10 cellular contexts compared by ENCODE assay signal in genomic region chr6:2877960-2878359, GRCh38. TPM values are rescaled to one million over a fixed set of nuclear protein-coding genes. Genes with fewer than 3 reads are reported as not detected.
DNase-seq lines count a peak whose midpoint lies in the region; ATAC-seq and TF ChIP-seq lines count a peak whose summit lies in the region.
"Had no signal": no experiment of that assay in that cellular context is flagged by ENCODE, and none has a peak within 500 bp of the region (broad histone marks: within the 10 kb centered on the region; RNA-seq: fewer than 3 reads in every experiment).

No MANE protein-coding gene starts in this region.

- H3K9me3 Mint-ChIP-seq in CD4-positive, CD25-positive, alpha-beta regulatory T cell = peaks cover 0 to 2% (median 0%) of the 10 kb centered on the region in 7 donors
- H3K9me3 Mint-ChIP-seq in naive thymus-derived CD8-positive, alpha-beta T cell = peaks cover 0 to 9% (median 3%) of the 10 kb centered on the region in 9 donors

- peak in 1 of 3 donors; percentile 48 for DNase-seq in CD4-positive, CD25-positive, alpha-beta regulatory T cell
- no peak for DNase-seq in IMR-90
- DNase-seq in central memory CD4-positive, alpha-beta T cell = peak; percentile 70
- DNase-seq in naive thymus-derived CD8-positive, alpha-beta T cell = peak in 2 of 10 donors; percentile 58 to 62
- no peak for DNase-seq in NCI-H1436 (lab: John Stamatoyannopoulos, UW)
- no peak for DNase-seq in GM19238 (ENCODE audit: insufficient read length, low spot score)
- DNase-seq in GM10266 (ENCODE audit: extremely low spot score) = no peak
- DNase-seq: NCI-H1930 had no signal

- H3K27me3 ChIP-seq in CD4-positive, CD25-positive, alpha-beta regulatory T cell (ENCODE audit: control insufficient read depth, insufficient read depth, low read length) = no peaks in the 10 kb centered on the region
- H3K27me3 ChIP-seq in IMR-90 (ENCODE audit: control insufficient read depth, insufficient read depth, low read length) = no peaks in the 10 kb centered on the region

- no peak overlapping the region for H2AFZ ChIP-seq in IMR-90 (replicated peaks; ENCODE audit: low read length, poor library complexity)
- H2AFZ ChIP-seq: parathyroid adenoma had no signal

- in situ Hi-C loops in IMR-90 (cut with MboI; ENCODE audit: low sequenced_read_pairs) = no loop called here

- dilution Hi-C loops in IMR-90 (cut with HindIII; ENCODE audit: low sequenced_read_pairs, unreplicated experiment) = no loop called here

- H3K36me3 Mint-ChIP-seq in CD4-positive, CD25-positive, alpha-beta regulatory T cell = no peaks in the 10 kb centered on the region
- peaks cover 0 to 4% (median 0%) of the 10 kb centered on the region in 3 donors for H3K36me3 Mint-ChIP-seq in naive thymus-derived CD8-positive, alpha-beta T cell

- H3K56ac ChIP-seq in IMR-90 (ENCODE audit: extremely low read depth, insufficient read depth, low read length) = no peak overlapping the region

- peaks cover 38 to 83% (median 56%) of the 10 kb centered on the region in 4 donors for H3K4me1 Mint-ChIP-seq in CD4-positive, CD25-positive, alpha-beta regulatory T cell
- H3K4me1 Mint-ChIP-seq in naive thymus-derived CD8-positive, alpha-beta T cell = peaks cover 54 to 90% (median 85%) of the 10 kb centered on the region in 4 donors

- no peak overlapping the region for H3K9ac ChIP-seq in IMR-90 (ENCODE audit: low read depth, low read length)
- H3K9ac ChIP-seq: parathyroid adenoma had no signal

- no peaks in the 10 kb centered on the region for H3K27me3 Mint-ChIP-seq in CD4-positive, CD25-positive, alpha-beta regulatory T cell
- no peaks in the 10 kb centered on the region for H3K27me3 Mint-ChIP-seq in naive thymus-derived CD8-positive, alpha-beta T cell

- H3K9me1 ChIP-seq in IMR-90 (ENCODE audit: insufficient read depth, low read length) = no peaks in the 10 kb centered on the region

- POLR2A ChIA-PET in IMR-90 (lab: Charles Lee; ENCODE audit: unreplicated experiment) = no interaction called here
- POLR2A ChIA-PET in naive thymus-derived CD8-positive, alpha-beta T cell (lab: Charles Lee) = interaction anchor here (0.9 to 6.8 kb wide), 9 partner anchors 10 to 190 kb away, joined by 3 to 56 read pairs (median 6); partner anchors contain the start of genes SERPINB1 and SERPINB6

- no peak for ATAC-seq in CD4-positive, CD25-positive, alpha-beta regulatory T cell (ENCODE audit: low read depth in 2 of 2)
- ATAC-seq in IMR-90 (ENCODE audit: low read depth) (no peak), HG02610 (IDR thresholded peaks at IDR 0.05; ENCODE audit: unreplicated experiment) (no peak)
- ATAC-seq in naive thymus-derived CD8-positive, alpha-beta T cell = peak; percentile 23 to 29

- no peak for TF ChIP-seq CTCF in IMR-90 (conservative IDR thresholded peaks at IDR 0.05; ENCODE audit: low read depth, low read length)
- TF ChIP-seq CTCF in GM10266 (IDR thresholded peaks at IDR 0.05; ENCODE audit: control insufficient read depth, insufficient read depth, low read depth, missing control alignments) = no peak

- no peak overlapping the region for H3K4me2 ChIP-seq in IMR-90 (ENCODE audit: low read depth, low read length)

- 0 out of 2 replicates have a peak overlapping the region, but pooled peaks have one; percentile 35 for H3K23ac ChIP-seq in IMR-90 (ENCODE audit: low read depth, low read length)

- H3K14ac ChIP-seq in IMR-90 (replicated peaks; ENCODE audit: low read depth, low read length) = peak overlapping the region; percentile 40; the same call in 1 of the 2 replicates

- no peak overlapping the region for H2BK120ac ChIP-seq in IMR-90 (ENCODE audit: low read depth, low read length)

- H3K9me3 ChIP-seq in CD4-positive, CD25-positive, alpha-beta regulatory T cell (ENCODE audit: control insufficient read depth in 2 of 2, low read length in 2 of 2) = no peaks in the 10 kb centered on the region
- no peaks in the 10 kb centered on the region for H3K9me3 ChIP-seq in IMR-90 (ENCODE audit: control insufficient read depth, insufficient read depth, low read length)

- CTCF ChIA-PET in IMR-90 (lab: Yijun Ruan, JAX) = interaction anchor here (1.0 kb wide), 1 partner anchor 10 kb away, joined by 3 read pairs; no protein-coding TSS in a partner anchor

- H2BK20ac ChIP-seq in IMR-90 (ENCODE audit: low read depth, low read length) = peak overlapping the region; percentile 59; the same call in 1 of the 2 replicates

- peak overlapping the region; percentile 47 for H3K4me3 ChIP-seq in CD4-positive, CD25-positive, alpha-beta regulatory T cell (ENCODE audit: low read depth, low read length)
- H3K4me3 ChIP-seq in IMR-90 (ENCODE audit: insufficient read depth, low read depth, low read length) = no peak overlapping the region

- intact Hi-C loops in IMR-90 (cut with micrococcal nuclease) = no loop called here

- TF ChIP-seq RAD21 in IMR-90 (IDR thresholded peaks at IDR 0.05; ENCODE audit: low read length) = no peak

- no peak overlapping the region for H4K8ac ChIP-seq in IMR-90 (ENCODE audit: low read depth in 2 of 2, low read length in 2 of 2)

- no TSS peak for BruUV-seq in IMR-90 (replicated peaks; lab: Mats Ljungman, UMichigan)

- H2AK9ac ChIP-seq in IMR-90 (replicated peaks; ENCODE audit: low read depth, low read length, poor library complexity) = no peak overlapping the region

- H4K91ac ChIP-seq in IMR-90 (ENCODE audit: insufficient read depth, low read depth, low read length) = no peak overlapping the region

- H3K18ac ChIP-seq in IMR-90 (ENCODE audit: low read depth, low read length) = no peak overlapping the region

- no peak overlapping the region for H2BK5ac ChIP-seq in IMR-90 (ENCODE audit: low read depth, low read length, poor library complexity, severe bottlenecking)

- peak overlapping the region; percentile 78 to 96 (median 86) for H3K4me3 Mint-ChIP-seq in CD4-positive, CD25-positive, alpha-beta regulatory T cell
- peak overlapping the region; percentile 9 to 94 (median 80) for H3K4me3 Mint-ChIP-seq in naive thymus-derived CD8-positive, alpha-beta T cell

- peak overlapping the region; percentile 80 for H3K27ac ChIP-seq in CD4-positive, CD25-positive, alpha-beta regulatory T cell (ENCODE audit: insufficient read depth, low read length, poor library complexity, severe bottlenecking)
- no peak overlapping the region for H3K27ac ChIP-seq in IMR-90 (ENCODE audit: insufficient read depth, low read length)
- H3K27ac ChIP-seq: parathyroid adenoma had no signal

- H3K36me3 ChIP-seq in CD4-positive, CD25-positive, alpha-beta regulatory T cell (ENCODE audit: control insufficient read depth, insufficient read depth, low read length) = no peaks in the 10 kb centered on the region
- H3K36me3 ChIP-seq in IMR-90 (ENCODE audit: control insufficient read depth, insufficient read depth, low read length) = no peaks in the 10 kb centered on the region

- H2BK15ac ChIP-seq in IMR-90 (ENCODE audit: low read depth, low read length) = no peak overlapping the region

- H3K4me1 ChIP-seq in CD4-positive, CD25-positive, alpha-beta regulatory T cell (ENCODE audit: control insufficient read depth, insufficient read depth, low read length, poor library complexity, severe bottlenecking) = peaks cover 75% of the 10 kb centered on the region
- H3K4me1 ChIP-seq in IMR-90 (ENCODE audit: control insufficient read depth, insufficient read depth, low read length) = peaks cover 19% of the 10 kb centered on the region

- no peak overlapping the region for H3K4ac ChIP-seq in IMR-90 (ENCODE audit: low read depth, low read length)

- no peaks in the 10 kb centered on the region for H4K20me1 ChIP-seq in IMR-90 (ENCODE audit: insufficient read depth, low read length)

- no peak overlapping the region for H2AK5ac ChIP-seq in IMR-90 (ENCODE audit: low read depth, low read length)

- WGBS in IMR-90 (ENCODE audit: extremely low coverage in 2 of 2, insufficient read length in 1 of 2), 2 experiments = no CpG with 5 or more reads among the region's 2 CpGs

- H4K5ac ChIP-seq in IMR-90 (ENCODE audit: low read depth, low read length) = no peak overlapping the region

- H3K79me1 ChIP-seq in IMR-90 (ENCODE audit: low read depth in 1 of 2, low read length in 2 of 2) = no peaks in the 10 kb centered on the region

- TF ChIP-seq POLR2A in IMR-90 (IDR thresholded peaks at IDR 0.05; ENCODE audit: low read depth, low read length) = no peak

- peak overlapping the region; percentile 81 to 94 (median 91) for H3K27ac Mint-ChIP-seq in CD4-positive, CD25-positive, alpha-beta regulatory T cell
- peak overlapping the region; percentile 91 to 99 (median 96) for H3K27ac Mint-ChIP-seq in naive thymus-derived CD8-positive, alpha-beta T cell

TF ChIP-seq in IMR-90, 13 proteins besides CTCF, POLR2A, EP300 and RAD21:
- no peak for TF ChIP-seq BHLHE40 (IDR thresholded peaks at IDR 0.05; ENCODE audit: low read depth, low read length)
- TF ChIP-seq NFE2L2 (IDR thresholded peaks at IDR 0.05; ENCODE audit: low read depth, low read length) = no peak
- TF ChIP-seq CEBPB (IDR thresholded peaks at IDR 0.05; ENCODE audit: low read depth, low read length) = no peak
- TF ChIP-seq CHD1 (IDR thresholded peaks at IDR 0.05; ENCODE audit: low read depth, low read length) = no peak
TF ChIP-seq in IMR-90: peak in this region for 0.

RNA-seq across cellular contexts. Expression of gene SERPINB9, which starts 25.1 kb away (rescaled TPM):
- total RNA-seq in CD4-positive, CD25-positive, alpha-beta regulatory T cell = 48.1 TPM
- polyA plus RNA-seq in CD4-positive, CD25-positive, alpha-beta regulatory T cell = 10 to 100 TPM; 29.1 to 46.2 (median 37.1) TPM
- 2.3 and 2.5 TPM in 2 replicates for total RNA-seq in IMR-90 (2012; rRNA removed)
- 2.2 and 2.3 TPM in 2 replicates for polyA plus RNA-seq in IMR-90 (2012; rRNA removed)
- 1.1 and 1.5 TPM in 2 replicates for polyA plus RNA-seq in IMR-90 (2012; cell fraction: cytosol; rRNA removed)
- 1.1 and 3.5 TPM in 2 replicates for polyA plus RNA-seq in IMR-90 (2012; cell fraction: nucleus; rRNA removed; ENCODE audit: low replicate concordance)
- 10 to 100 TPM; 56.6 to 57.1 TPM for total RNA-seq in naive thymus-derived CD8-positive, alpha-beta T cell
- polyA plus RNA-seq in naive thymus-derived CD8-positive, alpha-beta T cell = 10 to 100 TPM; 29.9 to 37.2 (median 35.0) TPM

RNA-seq across cellular contexts. Expression of gene SERPINB1, which starts 36.3 kb away (rescaled TPM):
- total RNA-seq in CD4-positive, CD25-positive, alpha-beta regulatory T cell = 38.1 TPM
- 100 to 1,000 TPM; 100 to 116 (median 109) TPM for polyA plus RNA-seq in CD4-positive, CD25-positive, alpha-beta regulatory T cell
- 6.1 TPM in 2 replicates for total RNA-seq in IMR-90 (2012; rRNA removed)
- 7.0 and 9.1 TPM in 2 replicates for polyA plus RNA-seq in IMR-90 (2012; rRNA removed)
- 2.8 and 2.9 TPM in 2 replicates for polyA plus RNA-seq in IMR-90 (2012; cell fraction: cytosol; rRNA removed)
- 1.4 and 6.8 TPM in 2 replicates for polyA plus RNA-seq in IMR-90 (2012; cell fraction: nucleus; rRNA removed; ENCODE audit: low replicate concordance)
- 10 to 100 TPM; 65.3 to 67.1 TPM for total RNA-seq in naive thymus-derived CD8-positive, alpha-beta T cell
- 100 to 1,000 TPM; 121 to 130 (median 123) TPM for polyA plus RNA-seq in naive thymus-derived CD8-positive, alpha-beta T cell

Comparison
In these comparisons a context has a peak if more than half of its experiments do, and no peak if none do; other contexts are left out.
1. ATAC-seq: peak in naive thymus-derived CD8-positive, alpha-beta T cell (2 of 2); none in CD4-positive, CD25-positive, alpha-beta regulatory T cell (0 of 2), IMR-90 (single experiment) and HG02610 (single experiment).
2. RNA of gene SERPINB9, which starts 25.1 kb away (total RNA-seq): 56.6 to 57.1 TPM in naive thymus-derived CD8-positive, alpha-beta T cell and 48.1 TPM in CD4-positive, CD25-positive, alpha-beta regulatory T cell (single experiment); 2.3 to 2.5 TPM in IMR-90; every median in the first group is over 10 times any median in the second.